Comparison of ENCODE assay signal across 10 cellular contexts in genomic region chr14:104135904-104136471, GRCh38. TPM values are rescaled to one million over a fixed set of nuclear protein-coding genes. Genes with fewer than 3 reads are reported as not detected.
DNase-seq lines count a peak whose midpoint lies in the region; ATAC-seq and TF ChIP-seq lines count a peak whose summit lies in the region.
"Had no signal": no experiment of that assay in that cellular context is flagged by ENCODE, and none has a peak within 500 bp of the region (broad histone marks: within the 10 kb centered on the region; RNA-seq: fewer than 3 reads in every experiment).

No MANE protein-coding gene starts in this region.

- no peak for TF ChIP-seq EP300 in neural cell (conservative IDR thresholded peaks at IDR 0.05; ENCODE audit: poor library complexity, severe bottlenecking)

- H3K4me3 ChIP-seq in CD8-positive, alpha-beta T cell (ENCODE audit: low read depth, low read length): no peak overlapping the region
- H3K4me3 ChIP-seq in neural cell (ENCODE audit: low read length): peak overlapping the region; percentile 95
- H3K4me3 ChIP-seq: body of pancreas had no signal

- TF ChIP-seq CTCF in CD8-positive, alpha-beta T cell (IDR thresholded peaks at IDR 0.05): no peak
- TF ChIP-seq CTCF in neural cell (IDR thresholded peaks at IDR 0.05; ENCODE audit: poor library complexity, severe bottlenecking): peak; percentile 60

- H3K9ac ChIP-seq in neural cell (ENCODE audit: low read length): peak overlapping the region; percentile 72

- H3K9me3 Mint-ChIP-seq in CD8-positive, alpha-beta T cell: no peaks in the 10 kb centered on the region
- no peaks in the 10 kb centered on the region for H3K9me3 Mint-ChIP-seq in stimulated activated effector memory CD8-positive, alpha-beta T cell treated with anti-CD3 and anti-CD28 coated beads, Interleukin-12 subunit alpha, Interleukin-12 subunit beta, amount 100 ng/mL, for 72 hours

- no peak overlapping the region for H3K27ac ChIP-seq in CD8-positive, alpha-beta T cell (ENCODE audit: low read depth, low read length)
- no peak overlapping the region for H3K27ac ChIP-seq in neural cell (ENCODE audit: low read length)
- H3K27ac ChIP-seq: body of pancreas had no signal

- no peaks in the 10 kb centered on the region for H4K20me1 ChIP-seq in neural cell (ENCODE audit: insufficient read depth)

- no peak for TF ChIP-seq RAD21 in neural cell (conservative IDR thresholded peaks at IDR 0.05)

- no peaks in the 10 kb centered on the region for H3F3A ChIP-seq in neural cell (ENCODE audit: insufficient read depth, low read length, poor library complexity, severe bottlenecking)

- H2AFZ ChIP-seq in neural cell (ENCODE audit: low read depth, low read length): peak overlapping the region; percentile 3

- H3K79me2 ChIP-seq in neural cell (replicated peaks; ENCODE audit: insufficient read depth, low read length): peaks cover 16% of the 10 kb centered on the region

- no peak overlapping the region for H3K4me2 ChIP-seq in neural cell (ENCODE audit: low read length)

- POLR2A ChIA-PET in CD8-positive, alpha-beta T cell (lab: Charles Lee): no interaction called here
- POLR2A ChIA-PET in HEK293T (lab: Yijun Ruan, JAX): no interaction called here

- no peak overlapping the region for H3K27ac Mint-ChIP-seq in CD8-positive, alpha-beta T cell
- H3K27ac Mint-ChIP-seq in stimulated activated effector memory CD8-positive, alpha-beta T cell treated with anti-CD3 and anti-CD28 coated beads, Interleukin-12 subunit alpha, Interleukin-12 subunit beta, amount 100 ng/mL, for 72 hours: no peak overlapping the region

- H3K36me3 Mint-ChIP-seq in CD8-positive, alpha-beta T cell: no peaks in the 10 kb centered on the region
- H3K36me3 Mint-ChIP-seq in stimulated activated effector memory CD8-positive, alpha-beta T cell treated with anti-CD3 and anti-CD28 coated beads, Interleukin-12 subunit alpha, Interleukin-12 subunit beta, amount 100 ng/mL, for 72 hours: peaks cover 6% of the 10 kb centered on the region

- H3K27me3 ChIP-seq in CD8-positive, alpha-beta T cell (ENCODE audit: insufficient read depth, low read length): peaks cover 10% of the 10 kb centered on the region
- peaks cover 29% of the 10 kb centered on the region for H3K27me3 ChIP-seq in neural cell (ENCODE audit: insufficient read depth, low read depth, low read length)

- H3K36me3 ChIP-seq in CD8-positive, alpha-beta T cell (ENCODE audit: insufficient read depth, low read length): no peaks in the 10 kb centered on the region
- H3K36me3 ChIP-seq in neural cell (ENCODE audit: insufficient read depth, low read length): no peaks in the 10 kb centered on the region

- H3K9me3 ChIP-seq in CD8-positive, alpha-beta T cell (ENCODE audit: low read length): no peaks in the 10 kb centered on the region
- H3K9me3 ChIP-seq in neural cell (ENCODE audit: low read length): no peaks in the 10 kb centered on the region
- H3K9me3 ChIP-seq: body of pancreas had no signal

- H3K9me2 ChIP-seq in neural cell (ENCODE audit: insufficient read depth, low read length): no peaks in the 10 kb centered on the region

- H3K27me3 Mint-ChIP-seq in CD8-positive, alpha-beta T cell (ENCODE audit: low read depth): peaks cover 32% of the 10 kb centered on the region

- H3K4me3 Mint-ChIP-seq in CD8-positive, alpha-beta T cell: peak overlapping the region; percentile 32
- no peak overlapping the region for H3K4me3 Mint-ChIP-seq in stimulated activated effector memory CD8-positive, alpha-beta T cell treated with anti-CD3 and anti-CD28 coated beads, Interleukin-12 subunit alpha, Interleukin-12 subunit beta, amount 100 ng/mL, for 72 hours

- no peak for ATAC-seq in CD8-positive, alpha-beta T cell
- ATAC-seq in stimulated activated effector memory CD8-positive, alpha-beta T cell treated with anti-CD3 and anti-CD28 coated beads, Interleukin-12 subunit alpha, Interleukin-12 subunit beta, amount 100 ng/mL, for 72 hours: no peak
- ATAC-seq in HG02840 (IDR thresholded peaks at IDR 0.05; ENCODE audit: low FRiP score, unreplicated experiment): no peak
- ATAC-seq: body of pancreas had no signal

- CTCF ChIA-PET in CD8-positive, alpha-beta T cell (lab: Charles Lee): no interaction called here
- CTCF ChIA-PET in HEK293T (lab: Yijun Ruan, JAX): no interaction called here

- peak in 1 of 7 experiments; percentile 17 for DNase-seq in CD8-positive, alpha-beta T cell
- DNase-seq in HEK293T (ENCODE audit: extremely low spot score) (peak; percentile 50), ecto neural progenitor cell (ENCODE audit: low spot score) (peak; percentile 60), GF-D8 (lab: John Stamatoyannopoulos, UW) (no peak)
- no peak for DNase-seq in stimulated activated effector memory CD8-positive, alpha-beta T cell treated with anti-CD3 and anti-CD28 coated beads, Interleukin-12 subunit alpha, Interleukin-12 subunit beta, amount 100 ng/mL, for 72 hours (ENCODE audit: low spot score in 2 of 2)
- DNase-seq: activated CD4-positive, alpha-beta T cell treated with anti-CD3 and anti-CD28 coated beads, Interleukin-2, amount 50 U/mL, for 4 hours; NCI-H1436 treated with DMSO at 0.1 percent for 48 hours had no signal

- peaks cover 14% of the 10 kb centered on the region for H3K4me1 ChIP-seq in CD8-positive, alpha-beta T cell (ENCODE audit: insufficient read depth, low read length)

- H3K4me1 Mint-ChIP-seq in CD8-positive, alpha-beta T cell (ENCODE audit: low read depth): peaks cover 3% of the 10 kb centered on the region
- peaks cover 7% of the 10 kb centered on the region for H3K4me1 Mint-ChIP-seq in stimulated activated effector memory CD8-positive, alpha-beta T cell treated with anti-CD3 and anti-CD28 coated beads, Interleukin-12 subunit alpha, Interleukin-12 subunit beta, amount 100 ng/mL, for 72 hours

- intact Hi-C loops in CD8-positive, alpha-beta T cell (cut with DNase I, micrococcal nuclease): loop anchor here (2.0 kb wide), 2 partner anchors 57 to 373 kb away; no protein-coding TSS in a partner anchor

TF ChIP-seq in HEK293T, 16 proteins besides CTCF, POLR2A, EP300 and RAD21:
- TF ChIP-seq TARDBP (IDR thresholded peaks at IDR 0.05) (no peak), L3MBTL2 (conservative IDR thresholded peaks at IDR 0.05) (peak; percentile 30; the same call in 1 of the 2 replicates)

TF ChIP-seq in neural cell, 6 proteins besides CTCF, POLR2A, EP300 and RAD21:
- TF ChIP-seq SMC3 (conservative IDR thresholded peaks at IDR 0.05; ENCODE audit: poor library complexity): no peak
- no peak for TF ChIP-seq TAF1 (IDR thresholded peaks at IDR 0.05; ENCODE audit: low read depth)
- no peak for TF ChIP-seq EZH2 (IDR thresholded peaks at IDR 0.05; ENCODE audit: borderline replicate concordance, insufficient read depth, low read length, poor library complexity, severe bottlenecking)
- TF ChIP-seq POLR2AphosphoS5 (IDR thresholded peaks at IDR 0.05): peak; percentile 6
- no peak for TF ChIP-seq MXI1 (conservative IDR thresholded peaks at IDR 0.05; ENCODE audit: poor library complexity, severe bottlenecking)

RNA-seq across cellular contexts. Expression of gene KIF26A, which starts 2.4 kb away (rescaled TPM):
- under 1 TPM; 0.25 to 0.33 TPM for total RNA-seq in CD8-positive, alpha-beta T cell
- polyA plus RNA-seq in neural cell: 11.2 and 12.2 TPM in 2 replicates
- 24.1 and 31.9 TPM in 2 replicates for polyA minus RNA-seq in neural cell

RNA-seq across cellular contexts. Expression of gene ASPG, which starts 50.5 kb away (rescaled TPM):
- not detected for total RNA-seq in CD8-positive, alpha-beta T cell
- polyA plus RNA-seq in neural cell: 0.16 and 1.4 TPM in 2 replicates
- polyA minus RNA-seq in neural cell: 0.23 and 0.73 TPM in 2 replicates

Comparison
In these comparisons a context has a peak if more than half of its experiments do, and no peak if none do; other contexts are left out.
1. DNase-seq: peak in HEK293T (single experiment) and ecto neural progenitor cell (single experiment); none in GF-D8 (single experiment) and stimulated activated effector memory CD8-positive, alpha-beta T cell treated with anti-CD3 and anti-CD28 coated beads, Interleukin-12 subunit alpha, Interleukin-12 subunit beta, amount 100 ng/mL, for 72 hours (0 of 2).